8 cellular contexts compared by ENCODE assay signal in genomic region chr20:50339196-50339901, GRCh38.
DNase-seq lines count a peak whose midpoint lies in the region; ATAC-seq and TF ChIP-seq lines count a peak whose summit lies in the region.

No MANE protein-coding gene starts in this region.

- H3K27ac ChIP-seq in mammary epithelial cell (ENCODE audit: insufficient read depth, low read depth, low read length) = peak overlapping the region; percentile 42
- peak overlapping the region; percentile 18 for H3K27ac ChIP-seq in naive thymus-derived CD4-positive, alpha-beta T cell (ENCODE audit: low read depth, low read length)

- in situ Hi-C loops in mammary epithelial cell (cut with MboI; ENCODE audit: low sequenced_read_pairs in 2 of 2) = no loop called here

- H3K27me3 ChIP-seq in mammary epithelial cell (ENCODE audit: insufficient read depth, low read length) = no peaks in the 10 kb centered on the region
- H3K27me3 ChIP-seq in naive thymus-derived CD4-positive, alpha-beta T cell (ENCODE audit: control insufficient read depth in 2 of 2, insufficient read depth in 2 of 2, low read length in 2 of 2) = no peaks in the 10 kb centered on the region

- H3K79me2 ChIP-seq in mammary epithelial cell (ENCODE audit: insufficient read depth, low read length) = no peaks in the 10 kb centered on the region

- TF ChIP-seq CTCF in AG09309 (IDR thresholded peaks at IDR 0.05; ENCODE audit: control insufficient read depth, insufficient read depth, low read depth, low read length, missing control alignments) = no peak
- TF ChIP-seq CTCF in mammary epithelial cell (conservative IDR thresholded peaks at IDR 0.05 in 1 of 2, IDR thresholded peaks at IDR 0.05 in 1 of 2; ENCODE audit: extremely low read depth in 1 of 2, insufficient read depth in 1 of 2, low read depth in 1 of 2, low read length in 2 of 2) = no peak

- H3K27me3 Mint-ChIP-seq in naive thymus-derived CD4-positive, alpha-beta T cell = peaks cover 0 to 3% (median 0%) of the 10 kb centered on the region in 5 donors

- WGBS in mammary epithelial cell (ENCODE audit: low coverage, missing lambda C conversion rate) = 12% methylated on average over 5 of the region's 6 CpGs

- POLR2A ChIA-PET in naive thymus-derived CD4-positive, alpha-beta T cell (lab: Charles Lee) = no interaction called here

- H2AFZ ChIP-seq in mammary epithelial cell (ENCODE audit: low read depth, low read length) = peak overlapping the region; percentile 86

- peaks cover 30% of the 10 kb centered on the region for H3K4me1 ChIP-seq in mammary epithelial cell (ENCODE audit: insufficient read depth, low read length)
- peaks cover 13 to 20% of the 10 kb centered on the region in 2 donors for H3K4me1 ChIP-seq in naive thymus-derived CD4-positive, alpha-beta T cell (ENCODE audit: control insufficient read depth in 2 of 2, insufficient read depth in 2 of 2, low read length in 2 of 2)

- ATAC-seq in naive thymus-derived CD4-positive, alpha-beta T cell = no peak
- ATAC-seq in GM21515 (IDR thresholded peaks at IDR 0.05; ENCODE audit: unreplicated experiment) = no peak
- ATAC-seq in HG03159 (IDR thresholded peaks at IDR 0.05; ENCODE audit: unreplicated experiment) = no peak

- no TSS peak for BruUV-seq in mammary epithelial cell (replicated peaks; lab: Mats Ljungman, UMichigan)

- peaks cover 0 to 2% (median 0%) of the 10 kb centered on the region in 11 donors for H3K9me3 Mint-ChIP-seq in naive thymus-derived CD4-positive, alpha-beta T cell

- no peaks in the 10 kb centered on the region for H3K9me3 ChIP-seq in mammary epithelial cell (replicated peaks; ENCODE audit: insufficient read depth, low read length)
- H3K9me3 ChIP-seq in naive thymus-derived CD4-positive, alpha-beta T cell (ENCODE audit: control insufficient read depth in 2 of 3, low read length in 3 of 3) = no peaks in the 10 kb centered on the region

- dilution Hi-C loops in mammary epithelial cell (cut with HindIII; ENCODE audit: low sequenced_read_pairs) = no loop called here

- H3K9ac ChIP-seq in mammary epithelial cell (ENCODE audit: insufficient read depth, low read length) = no peak overlapping the region

- DNase-seq in AG09309 (ENCODE audit: low read depth) (no peak), HT1080 (ENCODE audit: low read depth) (peak; percentile 56), mammary epithelial cell (no peak), kidney tubule cell (ENCODE audit: low spot score) (no peak)
- DNase-seq in naive thymus-derived CD4-positive, alpha-beta T cell = no peak
- no peak for DNase-seq in stimulated activated naive CD4-positive, alpha-beta T cell treated with Interleukin-2 at 50 U/mL for 16 hours (lab: John Stamatoyannopoulos, UW)

- CTCF ChIA-PET in mammary epithelial cell (lab: Charles Lee; ENCODE audit: low non-redundant PET) = no interaction called here
- CTCF ChIA-PET in naive thymus-derived CD4-positive, alpha-beta T cell (lab: Charles Lee) = no interaction called here

- H3K4me3 ChIP-seq in AG09309 (ENCODE audit: control insufficient read depth, low read depth, low read length) (peak overlapping the region; percentile 27), mammary epithelial cell (replicated peaks in 1 of 3; ENCODE audit: insufficient read depth in 1 of 3, low read depth in 2 of 3, low read length in 3 of 3) (no peak overlapping the region)
- peak overlapping the region; percentile 27 for H3K4me3 ChIP-seq in naive thymus-derived CD4-positive, alpha-beta T cell (ENCODE audit: low read length)

- H3K4me2 ChIP-seq in mammary epithelial cell (ENCODE audit: insufficient read depth, low read depth, low read length) = peak overlapping the region; percentile 70

- intact Hi-C loops in mammary epithelial cell (cut with micrococcal nuclease) = no loop called here
- intact Hi-C loops in naive thymus-derived CD4-positive, alpha-beta T cell (cut with micrococcal nuclease) = loop anchor here (1.0 to 5.0 kb wide), 5 partner anchors 10 to 148 kb away; no protein-coding TSS in a partner anchor

- peak overlapping the region in 9 of 10 donors; percentile 34 to 79 (median 62) for H3K4me3 Mint-ChIP-seq in naive thymus-derived CD4-positive, alpha-beta T cell

- no peaks in the 10 kb centered on the region for H4K20me1 ChIP-seq in mammary epithelial cell (ENCODE audit: insufficient read depth, low read length)

- no peaks in the 10 kb centered on the region for H3K36me3 Mint-ChIP-seq in naive thymus-derived CD4-positive, alpha-beta T cell

- no peaks in the 10 kb centered on the region for H3K36me3 ChIP-seq in mammary epithelial cell (ENCODE audit: insufficient read depth, low read length)
- H3K36me3 ChIP-seq in naive thymus-derived CD4-positive, alpha-beta T cell (ENCODE audit: control insufficient read depth in 2 of 3, insufficient read depth in 3 of 3, low read length in 3 of 3) = no peaks in the 10 kb centered on the region

- peak overlapping the region; percentile 55 to 94 (median 81) for H3K27ac Mint-ChIP-seq in naive thymus-derived CD4-positive, alpha-beta T cell

- H3K4me1 Mint-ChIP-seq in naive thymus-derived CD4-positive, alpha-beta T cell = peaks cover 20 to 77% (median 25%) of the 10 kb centered on the region in 7 donors

Comparison
In these comparisons a context has a peak if more than half of its experiments do, and no peak if none do; other contexts are left out.
1. H3K4me3 ChIP-seq: peak in AG09309 (single experiment) and naive thymus-derived CD4-positive, alpha-beta T cell (single experiment); none in mammary epithelial cell (0 of 3).